26 cellular contexts compared by ENCODE assay signal in genomic region chr11:117548876-117549275, GRCh38.
"Had no signal": no experiment of that assay in that cellular context is flagged by ENCODE, and none has a peak within 500 bp of the region (broad histone marks: within the 10 kb centered on the region; RNA-seq: fewer than 3 reads in every experiment).

No MANE protein-coding gene starts in this region.

- H3K9me3 Mint-ChIP-seq: immature natural killer cell; mesothelial cell of epicardium; naive B cell; natural killer cell treated with Interleukin-12 subunit alpha and Interleukin-12 subunit beta and Interleukin-15 and Interleukin-18, amount 100 ng/mL, for 72 hours; stimulated activated naive CD8-positive, alpha-beta T cell treated with anti-CD3 and anti-CD28 coated beads, Interleukin-15, Interleukin-2, amounts not matched to agents 100 ng/mL and 50 ng/mL, for 24 hours; type B pancreatic cell had no signal

- H3K27me3 ChIP-seq: heart left ventricle, left lung, right atrium auricular region, right lobe of liver, uterus had no signal

- H3K4me3 Mint-ChIP-seq: immature natural killer cell; mesothelial cell of epicardium; naive B cell; natural killer cell treated with Interleukin-12 subunit alpha and Interleukin-12 subunit beta and Interleukin-15 and Interleukin-18, amount 100 ng/mL, for 72 hours; stimulated activated naive B cell treated with anti-CD40 and anti-IgM and Interleukin-4, amounts not matched to agents 10 μg/mL and 1 μg/mL and 100 μg/mL, for 72 hours; stimulated activated naive CD8-positive, alpha-beta T cell treated with anti-CD3 and anti-CD28 coated beads, Interleukin-15, Interleukin-2, amounts not matched to agents 100 ng/mL and 50 ng/mL, for 24 hours; type B pancreatic cell had no signal

- H3K4me2 ChIP-seq: smooth muscle cell had no signal

- H3K27ac Mint-ChIP-seq: immature natural killer cell; mesothelial cell of epicardium; naive B cell; natural killer cell treated with Interleukin-12 subunit alpha and Interleukin-12 subunit beta and Interleukin-15 and Interleukin-18, amount 100 ng/mL, for 72 hours; progenitor cell of endocrine pancreas; stimulated activated naive B cell treated with anti-CD40 and anti-IgM and Interleukin-4, amounts not matched to agents 10 μg/mL and 1 μg/mL and 100 μg/mL, for 72 hours; stimulated activated naive CD8-positive, alpha-beta T cell treated with anti-CD3 and anti-CD28 coated beads, Interleukin-15, Interleukin-2, amounts not matched to agents 100 ng/mL and 50 ng/mL, for 24 hours; type B pancreatic cell had no signal

- H3K4me1 ChIP-seq: heart left ventricle, left lung, parathyroid adenoma, right atrium auricular region, right lobe of liver, suprapubic skin, tibial artery, uterus had no signal

- H3K9me3 ChIP-seq: heart left ventricle, left lung, right atrium auricular region, right lobe of liver, suprapubic skin, thoracic aorta, tibial artery, uterus had no signal

- H3K4me1 Mint-ChIP-seq: immature natural killer cell, mesothelial cell of epicardium, naive B cell had no signal

- H3K4me3 ChIP-seq: heart left ventricle, left lung, lung, right atrium auricular region, right lobe of liver, smooth muscle cell, suprapubic skin, thoracic aorta, tibial artery, uterus had no signal

- H2AFZ ChIP-seq: parathyroid adenoma had no signal

- H3K27me3 Mint-ChIP-seq: stimulated activated naive CD8-positive, alpha-beta T cell treated with anti-CD3 and anti-CD28 coated beads, Interleukin-15, Interleukin-2, amounts not matched to agents 100 ng/mL and 50 ng/mL, for 24 hours had no signal

- H3K36me3 ChIP-seq: heart left ventricle, left lung, right atrium auricular region, right lobe of liver, suprapubic skin, thoracic aorta, tibial artery, uterus had no signal

- H3K9ac ChIP-seq: parathyroid adenoma had no signal

- H3K27ac ChIP-seq: heart left ventricle, left lung, parathyroid adenoma, right atrium auricular region, right lobe of liver, suprapubic skin, thoracic aorta, tibial artery, uterus had no signal

- DNase-seq: hypothalamus; immature natural killer cell; kidney; left colon; mesendoderm; naive B cell; occipital lobe; stimulated activated CD4-positive, alpha-beta T cell treated with anti-CD3 and anti-CD28 coated beads, Interleukin-1b, Interleukin-23, amount 100 ng/mL, for 48 hours; stimulated activated CD4-positive, alpha-beta T cell treated with anti-CD3 and anti-CD28 coated beads, Interleukin-4, amount 100 ng/mL, for 1 hour; stimulated activated naive B cell treated with anti-CD40 and anti-IgM and Interleukin-4, amounts not matched to agents 10 μg/mL and 1 μg/mL and 100 μg/mL, for 72 hours; tibial artery; uterus had no signal

- H3K36me3 Mint-ChIP-seq: immature natural killer cell; mesothelial cell of epicardium; naive B cell; natural killer cell treated with Interleukin-12 subunit alpha and Interleukin-12 subunit beta and Interleukin-15 and Interleukin-18, amount 100 ng/mL, for 72 hours; type B pancreatic cell had no signal
